Comparison of ENCODE assay signal across 8 cellular contexts in the genomic region with DNA sequence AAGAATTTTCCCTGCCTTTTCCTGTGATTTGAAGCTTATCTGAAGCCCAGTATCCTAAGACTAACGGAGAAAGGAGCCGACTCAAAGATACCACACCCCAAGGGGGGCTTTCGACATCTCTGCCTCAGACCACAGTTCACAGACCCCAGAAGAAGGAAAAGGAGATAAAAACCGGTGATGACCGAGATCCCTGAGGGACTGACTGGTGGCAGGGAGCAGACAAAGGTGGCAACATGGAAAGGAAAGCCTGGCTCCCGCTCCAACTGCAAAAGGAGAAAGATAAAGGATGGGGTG. TPM values are rescaled to one million over a fixed set of nuclear protein-coding genes. Genes with fewer than 3 reads are reported as not detected.
DNase-seq lines count a peak whose midpoint lies in the region; FAIRE-seq and TF ChIP-seq lines count a peak whose summit lies in the region.

No MANE protein-coding gene starts in this region.

- peak overlapping the region; percentile 100 for H3K4me3 Mint-ChIP-seq in activated naive CD8-positive, alpha-beta T cell treated with anti-CD3 and anti-CD28 coated beads for 36 hours
- peak overlapping the region; percentile 96 to 99 (median 99) for H3K4me3 Mint-ChIP-seq in immature natural killer cell

- TF ChIP-seq POLR2A in stomach (IDR thresholded peaks at IDR 0.05): no peak

- TF ChIP-seq CTCF in stomach (IDR thresholded peaks at IDR 0.05) (no peak), D721Med (IDR thresholded peaks at IDR 0.05; ENCODE audit: insufficient read depth, missing control alignments) (no peak)

- FAIRE-seq in D721Med (lab: Jason Lieb, UNC): no peak

- peaks cover 22 to 57% (median 39%) of the 10 kb centered on the region in 4 donors for H3K4me1 ChIP-seq in stomach

- H3K9me3 Mint-ChIP-seq in activated naive CD8-positive, alpha-beta T cell treated with anti-CD3 and anti-CD28 coated beads for 36 hours: no peaks in the 10 kb centered on the region
- no peaks in the 10 kb centered on the region for H3K9me3 Mint-ChIP-seq in immature natural killer cell

- peaks cover 4% of the 10 kb centered on the region for H3K27me3 Mint-ChIP-seq in activated naive CD8-positive, alpha-beta T cell treated with anti-CD3 and anti-CD28 coated beads for 36 hours
- peaks cover 16 to 17% (median 17%) of the 10 kb centered on the region in 3 donors for H3K27me3 Mint-ChIP-seq in immature natural killer cell (ENCODE audit: low read depth in 3 of 3)

- peak overlapping the region; percentile 98 for H3K27ac Mint-ChIP-seq in activated naive CD8-positive, alpha-beta T cell treated with anti-CD3 and anti-CD28 coated beads for 36 hours
- peak overlapping the region; percentile 97 to 99 (median 98) for H3K27ac Mint-ChIP-seq in immature natural killer cell

- H3K27ac ChIP-seq in stomach: peak overlapping the region; percentile 95 to 100 (median 99)

- H3K4me1 Mint-ChIP-seq in activated naive CD8-positive, alpha-beta T cell treated with anti-CD3 and anti-CD28 coated beads for 36 hours: peaks cover 43% of the 10 kb centered on the region
- H3K4me1 Mint-ChIP-seq in immature natural killer cell: peaks cover 47 to 62% of the 10 kb centered on the region in 2 donors

- H3K4me3 ChIP-seq in stomach: peak overlapping the region; percentile 69 to 97 (median 90)

- 0 to 1% (median 0%) methylated on average over 6 of the region's 6 CpGs for WGBS in stomach, 5 donors

- no peaks in the 10 kb centered on the region for H3K9me3 ChIP-seq in stomach

- no peak for TF ChIP-seq EP300 in stomach (IDR thresholded peaks at IDR 0.05)

- intact Hi-C loops in stomach (cut with DNase I; ENCODE audit: low total_unique reads): no loop called here

- DNase-seq in NCI-H2171 treated with DMSO at 0.1 percent for 48 hours (lab: John Stamatoyannopoulos, UW): peak; percentile 69
- no peak for DNase-seq in NCI-H2171 (lab: John Stamatoyannopoulos, UW)
- no peak for DNase-seq in activated naive CD8-positive, alpha-beta T cell treated with anti-CD3 and anti-CD28 coated beads for 36 hours
- DNase-seq in immature natural killer cell: peak in 2 of 3 donors; percentile 10 to 17
- DNase-seq in stomach: no peak
- DNase-seq in GM03348 (ENCODE audit: low spot score): no peak
- no peak for DNase-seq in D721Med (ENCODE audit: insufficient read length, low spot score)
- no peak for DNase-seq in AML-193 (lab: John Stamatoyannopoulos, UW)

- peaks cover 18% of the 10 kb centered on the region for H3K36me3 Mint-ChIP-seq in activated naive CD8-positive, alpha-beta T cell treated with anti-CD3 and anti-CD28 coated beads for 36 hours
- peaks cover 4 to 7% (median 5%) of the 10 kb centered on the region in 3 donors for H3K36me3 Mint-ChIP-seq in immature natural killer cell

- H3K36me3 ChIP-seq in stomach: no peaks in the 10 kb centered on the region

- H3K27me3 ChIP-seq in stomach: no peaks in the 10 kb centered on the region

RNA-seq across cellular contexts. Expression of gene STK38, which starts 0.7 kb away (rescaled TPM):
- total RNA-seq in activated naive CD8-positive, alpha-beta T cell treated with anti-CD3 and anti-CD28 coated beads for 36 hours: 10 to 100 TPM; 21.5 to 23.1 TPM
- polyA plus RNA-seq in immature natural killer cell: 100 to 1,000 TPM in 1 of 3 donors, 10 to 100 TPM in 2; 74.2 to 179 (median 81.2) TPM
- total RNA-seq in stomach: 10 to 100 TPM; 20.4 to 63.7 (median 26.3) TPM
- 10 to 100 TPM; 14.1 to 24.9 (median 19.1) TPM for polyA plus RNA-seq in stomach

RNA-seq across cellular contexts. Expression of gene SRSF3, which starts 47.6 kb away (rescaled TPM):
- 100 to 1,000 TPM; 585 to 589 TPM for total RNA-seq in activated naive CD8-positive, alpha-beta T cell treated with anti-CD3 and anti-CD28 coated beads for 36 hours
- 100 to 1,000 TPM; 344 to 391 (median 379) TPM for polyA plus RNA-seq in immature natural killer cell
- 100 to 1,000 TPM in 4 of 5 donors, 10 to 100 TPM in 1; 77.2 to 250 (median 145) TPM for total RNA-seq in stomach
- 100 to 1,000 TPM; 130 to 179 (median 146) TPM for polyA plus RNA-seq in stomach

Comparison
In these comparisons a context has a peak if more than half of its experiments do, and no peak if none do; other contexts are left out.
1. DNase-seq: peak in NCI-H2171 treated with DMSO at 0.1 percent for 48 hours (single experiment) and immature natural killer cell (2 of 3); none in NCI-H2171 (single experiment), activated naive CD8-positive, alpha-beta T cell treated with anti-CD3 and anti-CD28 coated beads for 36 hours (single experiment), stomach (single experiment), GM03348 (single experiment), D721Med (single experiment) and AML-193 (0 of 2).